12 cellular contexts compared by ENCODE assay signal in genomic region chr3:63921741-63922482, GRCh38. TPM values are rescaled to one million over a fixed set of nuclear protein-coding genes. Genes with fewer than 3 reads are reported as not detected.
A peak's percentile ranks its signal among the peaks of the same experiment; 100 is the strongest.
DNase-seq lines count a peak whose midpoint lies in the region; ATAC-seq, FAIRE-seq and TF ChIP-seq lines count a peak whose summit lies in the region.
"Had no signal": no experiment of that assay in that cellular context is flagged by ENCODE, and none has a peak within 500 bp of the region (broad histone marks: within the 10 kb centered on the region; RNA-seq: fewer than 3 reads in every experiment).

No MANE protein-coding gene starts in this region.

- intact Hi-C loops in mucosa of descending colon (cut with DNase I, micrococcal nuclease): no loop called here

- H3K36me3 ChIP-seq in mucosa of descending colon (ENCODE audit: low read depth): no peaks in the 10 kb centered on the region

- peak; percentile 91 for DNase-seq in KBM-7
- DNase-seq in mucosa of descending colon: no peak
- no peak for DNase-seq in NCI-H1105 treated with DMSO at 0.1 percent for 48 hours (lab: John Stamatoyannopoulos, UW)
- DNase-seq in G401 (ENCODE audit: low spot score): no peak
- no peak for DNase-seq in COLO829 (ENCODE audit: low spot score)
- DNase-seq in HTR-8/SVneo (ENCODE audit: insufficient read length, low spot score): no peak
- DNase-seq: activated naive CD8-positive, alpha-beta T cell treated with anti-CD3 and anti-CD28 coated beads, Interleukin-2, amount 10 ng/mL, durations not matched to agents 7 days and 5 days; pancreas; testis had no signal

- FAIRE-seq in HTR-8/SVneo (lab: Jason Lieb, UNC): no peak
- FAIRE-seq: pancreas had no signal

- in situ Hi-C loops in KBM-7 (cut with MboI; ENCODE audit: low pct_unique_long_range_greater_than_20kb, low sequenced_read_pairs) (no loop called here), G401 (cut with HindIII; ENCODE audit: low sequenced_read_pairs) (no loop called here)

- H3K9me3 ChIP-seq in mucosa of descending colon: no peaks in the 10 kb centered on the region
- H3K9me3 ChIP-seq: pancreas, testis had no signal

- H3K4me3 ChIP-seq in mucosa of descending colon: no peak overlapping the region
- H3K4me3 ChIP-seq: pancreas, testis had no signal

- H3K4me1 ChIP-seq in mucosa of descending colon (ENCODE audit: low read depth): no peaks in the 10 kb centered on the region
- H3K4me1 ChIP-seq: testis had no signal

- TF ChIP-seq CTCF in mucosa of descending colon (IDR thresholded peaks at IDR 0.05): no peak

- peak; percentile 75 for ATAC-seq in GM18861 (IDR thresholded peaks at IDR 0.05; ENCODE audit: unreplicated experiment)
- peak; percentile 83 for ATAC-seq in HG02571 (IDR thresholded peaks at IDR 0.05; ENCODE audit: unreplicated experiment)
- peak; percentile 55 for ATAC-seq in mucosa of descending colon

RNA-seq across cellular contexts. Expression of gene SCAANT1, which starts 9.7 kb away (rescaled TPM):
- not detected for total RNA-seq in mucosa of descending colon
- not detected in 2 replicates for total RNA-seq in G401 (2014; rRNA removed; shearing (Covaris generic))
- total RNA-seq: pancreas, RPMI7951, testis had no signal

RNA-seq across cellular contexts. Expression of gene ATXN7, which starts 58.2 kb away (rescaled TPM):
- total RNA-seq in mucosa of descending colon: 10 to 100 TPM; 41.2 to 57.4 (median 41.5) TPM
- 5.0 and 5.8 TPM in 2 replicates for total RNA-seq in G401 (2014; rRNA removed; shearing (Covaris generic))

RNA-seq across cellular contexts. Expression of gene THOC7, which starts 58.3 kb away (rescaled TPM):
- 10 to 100 TPM; 47.9 to 63.7 (median 57.3) TPM for total RNA-seq in mucosa of descending colon
- 76.3 and 127 TPM in 2 replicates for total RNA-seq in G401 (2014; rRNA removed; shearing (Covaris generic))
